Comparison of ENCODE assay signal across 1 cellular context in the genomic region with DNA sequence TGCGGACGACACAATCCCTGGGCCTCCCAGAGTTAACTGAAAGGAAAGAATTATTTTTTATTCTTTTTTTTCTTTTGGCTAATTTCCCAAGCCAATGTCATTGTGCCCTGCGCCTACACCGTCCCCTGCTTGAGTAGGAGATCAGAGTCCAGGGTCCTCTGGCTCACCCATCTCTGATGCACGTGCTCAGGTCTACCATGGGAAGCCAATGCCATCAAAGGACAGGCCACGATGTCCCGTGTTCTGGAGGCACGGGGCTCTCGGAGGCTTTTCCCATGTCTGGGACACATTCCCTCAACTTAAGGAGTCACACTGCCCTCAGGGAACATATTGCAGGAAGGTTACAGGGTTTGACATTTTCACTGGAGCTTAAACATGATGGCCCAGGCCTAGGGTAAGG.
TF ChIP-seq lines count a peak whose summit lies in the region.

No MANE protein-coding gene starts in this region.

TF ChIP-seq in liver, 16 proteins besides CTCF, POLR2A, EP300 and RAD21 (continued from another document):
- TF ChIP-seq, protein P1, sequence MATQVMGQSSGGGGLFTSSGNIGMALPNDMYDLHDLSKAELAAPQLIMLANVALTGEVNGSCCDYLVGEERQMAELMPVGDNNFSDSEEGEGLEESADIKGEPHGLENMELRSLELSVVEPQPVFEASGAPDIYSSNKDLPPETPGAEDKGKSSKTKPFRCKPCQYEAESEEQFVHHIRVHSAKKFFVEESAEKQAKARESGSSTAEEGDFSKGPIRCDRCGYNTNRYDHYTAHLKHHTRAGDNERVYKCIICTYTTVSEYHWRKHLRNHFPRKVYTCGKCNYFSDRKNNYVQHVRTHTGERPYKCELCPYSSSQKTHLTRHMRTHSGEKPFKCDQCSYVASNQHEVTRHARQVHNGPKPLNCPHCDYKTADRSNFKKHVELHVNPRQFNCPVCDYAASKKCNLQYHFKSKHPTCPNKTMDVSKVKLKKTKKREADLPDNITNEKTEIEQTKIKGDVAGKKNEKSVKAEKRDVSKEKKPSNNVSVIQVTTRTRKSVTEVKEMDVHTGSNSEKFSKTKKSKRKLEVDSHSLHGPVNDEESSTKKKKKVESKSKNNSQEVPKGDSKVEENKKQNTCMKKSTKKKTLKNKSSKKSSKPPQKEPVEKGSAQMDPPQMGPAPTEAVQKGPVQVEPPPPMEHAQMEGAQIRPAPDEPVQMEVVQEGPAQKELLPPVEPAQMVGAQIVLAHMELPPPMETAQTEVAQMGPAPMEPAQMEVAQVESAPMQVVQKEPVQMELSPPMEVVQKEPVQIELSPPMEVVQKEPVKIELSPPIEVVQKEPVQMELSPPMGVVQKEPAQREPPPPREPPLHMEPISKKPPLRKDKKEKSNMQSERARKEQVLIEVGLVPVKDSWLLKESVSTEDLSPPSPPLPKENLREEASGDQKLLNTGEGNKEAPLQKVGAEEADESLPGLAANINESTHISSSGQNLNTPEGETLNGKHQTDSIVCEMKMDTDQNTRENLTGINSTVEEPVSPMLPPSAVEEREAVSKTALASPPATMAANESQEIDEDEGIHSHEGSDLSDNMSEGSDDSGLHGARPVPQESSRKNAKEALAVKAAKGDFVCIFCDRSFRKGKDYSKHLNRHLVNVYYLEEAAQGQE (IDR thresholded peaks at IDR 0.05): no peak
- TF ChIP-seq TAF1 (conservative IDR thresholded peaks at IDR 0.05): no peak
- TF ChIP-seq YY1 (IDR thresholded peaks at IDR 0.05): peak; percentile 22
- TF ChIP-seq EGR1 (IDR thresholded peaks at IDR 0.05; ENCODE audit: low read depth in 2 of 2): no peak
- TF ChIP-seq HNF4A (conservative IDR thresholded peaks at IDR 0.05): peak; percentile 85 to 88
- TF ChIP-seq HNF4G (IDR thresholded peaks at IDR 0.05): peak; percentile 52
- TF ChIP-seq, protein P2, sequence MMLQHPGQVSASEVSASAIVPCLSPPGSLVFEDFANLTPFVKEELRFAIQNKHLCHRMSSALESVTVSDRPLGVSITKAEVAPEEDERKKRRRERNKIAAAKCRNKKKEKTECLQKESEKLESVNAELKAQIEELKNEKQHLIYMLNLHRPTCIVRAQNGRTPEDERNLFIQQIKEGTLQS (IDR thresholded peaks at IDR 0.05): no peak
- peak; percentile 40 for TF ChIP-seq SP1 (IDR thresholded peaks at IDR 0.05)
- TF ChIP-seq NR2F2 (IDR thresholded peaks at IDR 0.05): no peak
- TF ChIP-seq RXRA (IDR thresholded peaks at IDR 0.05): peak; percentile 43 to 50
- TF ChIP-seq, protein P3, sequence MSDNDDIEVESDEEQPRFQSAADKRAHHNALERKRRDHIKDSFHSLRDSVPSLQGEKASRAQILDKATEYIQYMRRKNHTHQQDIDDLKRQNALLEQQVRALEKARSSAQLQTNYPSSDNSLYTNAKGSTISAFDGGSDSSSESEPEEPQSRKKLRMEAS (IDR thresholded peaks at IDR 0.05): peak; percentile 39
- TF ChIP-seq GABPA (IDR thresholded peaks at IDR 0.05 in 1 of 2, conservative IDR thresholded peaks at IDR 0.05 in 1 of 2): no peak
